27 cellular contexts compared by ENCODE assay signal in the genomic region with DNA sequence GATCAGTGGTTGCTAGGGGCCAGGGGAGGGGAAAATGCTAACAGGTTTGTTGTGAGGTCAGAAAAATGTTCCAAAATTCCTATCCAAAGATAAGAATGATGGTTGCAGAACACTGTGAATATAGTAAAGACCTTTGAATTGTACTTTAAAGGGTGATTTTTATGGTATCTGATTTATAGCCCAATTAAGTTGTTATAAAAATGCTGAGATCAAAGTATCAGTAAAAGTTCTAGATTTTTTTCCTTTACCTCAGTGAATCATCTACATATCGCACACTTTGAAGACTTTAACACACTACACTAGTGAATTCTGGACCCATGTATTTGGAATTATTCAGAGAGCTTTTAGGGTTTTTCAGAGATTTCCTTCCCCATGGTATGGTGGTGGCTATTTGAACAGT.
"Had no signal": no experiment of that assay in that cellular context is flagged by ENCODE, and none has a peak within 500 bp of the region (broad histone marks: within the 10 kb centered on the region; RNA-seq: fewer than 3 reads in every experiment).

No MANE protein-coding gene starts in this region.

- ATAC-seq: stimulated activated effector memory CD8-positive, alpha-beta T cell treated with anti-CD3 and anti-CD28 coated beads, Interleukin-12 subunit alpha, Interleukin-12 subunit beta, amount 100 ng/mL, for 72 hours; stimulated activated memory B cell treated with anti-CD40 and anti-IgM and Interleukin-4, amounts not matched to agents 10 μg/mL and 1 μg/mL and 100 μg/mL, for 72 hours; stimulated activated naive B cell treated with anti-CD40 and anti-IgM and Interleukin-4, amounts not matched to agents 10 μg/mL and 1 μg/mL and 100 μg/mL, for 72 hours; stimulated activated naive CD8-positive, alpha-beta T cell treated with anti-CD3 and anti-CD28 coated beads, Interleukin-15, amount 100 ng/mL, for 72 hours; stimulated activated naive CD8-positive, alpha-beta T cell treated with anti-CD3 and anti-CD28 coated beads, Interleukin-15, Interleukin-2, amounts not matched to agents 100 U/mL and 50 U/mL, for 24 hours; upper lobe of right lung had no signal

- H3K9me3 ChIP-seq: stomach, testis, thoracic aorta, thyroid gland, tibial artery, tibial nerve, transverse colon, upper lobe of left lung, upper lobe of right lung, uterus, vagina had no signal

- H3K27ac ChIP-seq: stomach, suprapubic skin, testis, thoracic aorta, thyroid gland, tibial artery, tibial nerve, transverse colon, upper lobe of left lung, upper lobe of right lung, uterus, vagina had no signal

- H3K4me1 ChIP-seq: stomach, suprapubic skin, testis, thyroid gland, tibial artery, transverse colon, upper lobe of left lung, upper lobe of right lung, uterus, vagina had no signal

- DNase-seq: stimulated activated CD4-positive, alpha-beta T cell treated with anti-CD3 and anti-CD28 coated beads, Interleukin-2, amount 100 ng/mL, for 48 hours; stimulated activated CD4-positive, alpha-beta T cell treated with anti-CD3 and anti-CD28 coated beads, Interleukin-4, amount 100 ng/mL, for 1 hour; stimulated activated CD4-positive, alpha-beta T cell treated with anti-CD3 and anti-CD28 coated beads, Interleukin-4, amount 100 ng/mL, for 24 hours; stimulated activated CD4-positive, alpha-beta T cell treated with anti-CD3 and anti-CD28 coated beads, Interleukin-4, amount 100 ng/mL, for 4 hours; stimulated activated CD8-positive, alpha-beta memory T cell treated with anti-CD3 and anti-CD28 coated beads, Interleukin-4, amount 100 ng/mL, for 48 hours; stimulated activated naive B cell treated with anti-CD40 and anti-IgM and Interleukin-4, amounts not matched to agents 10 μg/mL and 1 μg/mL and 100 μg/mL, for 72 hours; stimulated activated naive CD4-positive, alpha-beta T cell; stimulated activated naive CD4-positive, alpha-beta T cell treated with Interleukin-2 at 50 U/mL for 16 hours; stimulated activated naive CD8-positive, alpha-beta T cell treated with anti-CD3 and anti-CD28 coated beads, Interleukin-15, amount 100 ng/mL, for 72 hours; stimulated activated naive CD8-positive, alpha-beta T cell treated with anti-CD3 and anti-CD28 coated beads, Interleukin-15, Interleukin-2, amounts not matched to agents 100 U/mL and 50 U/mL, for 24 hours; stomach; substantia nigra; testis; thyroid gland; tibial artery; transverse colon; trophoblast cell; upper lobe of left lung; upper lobe of right lung; uterus had no signal

- FAIRE-seq: urothelium cell line had no signal

- H3K36me3 ChIP-seq: stomach, suprapubic skin, thoracic aorta, thyroid gland, tibial artery, tibial nerve, transverse colon, upper lobe of left lung, upper lobe of right lung, uterus, vagina had no signal

- H3K4me3 ChIP-seq: stomach, suprapubic skin, testis, thoracic aorta, thyroid gland, tibial artery, tibial nerve, transverse colon, upper lobe of left lung, upper lobe of right lung, uterus, vagina had no signal

- H3K27me3 ChIP-seq: suprapubic skin, testis, thyroid gland, tibial artery, tibial nerve, transverse colon, upper lobe of left lung, upper lobe of right lung, uterus, vagina had no signal
